ENCODE assay signal across 20 cellular contexts in the genomic region with DNA sequence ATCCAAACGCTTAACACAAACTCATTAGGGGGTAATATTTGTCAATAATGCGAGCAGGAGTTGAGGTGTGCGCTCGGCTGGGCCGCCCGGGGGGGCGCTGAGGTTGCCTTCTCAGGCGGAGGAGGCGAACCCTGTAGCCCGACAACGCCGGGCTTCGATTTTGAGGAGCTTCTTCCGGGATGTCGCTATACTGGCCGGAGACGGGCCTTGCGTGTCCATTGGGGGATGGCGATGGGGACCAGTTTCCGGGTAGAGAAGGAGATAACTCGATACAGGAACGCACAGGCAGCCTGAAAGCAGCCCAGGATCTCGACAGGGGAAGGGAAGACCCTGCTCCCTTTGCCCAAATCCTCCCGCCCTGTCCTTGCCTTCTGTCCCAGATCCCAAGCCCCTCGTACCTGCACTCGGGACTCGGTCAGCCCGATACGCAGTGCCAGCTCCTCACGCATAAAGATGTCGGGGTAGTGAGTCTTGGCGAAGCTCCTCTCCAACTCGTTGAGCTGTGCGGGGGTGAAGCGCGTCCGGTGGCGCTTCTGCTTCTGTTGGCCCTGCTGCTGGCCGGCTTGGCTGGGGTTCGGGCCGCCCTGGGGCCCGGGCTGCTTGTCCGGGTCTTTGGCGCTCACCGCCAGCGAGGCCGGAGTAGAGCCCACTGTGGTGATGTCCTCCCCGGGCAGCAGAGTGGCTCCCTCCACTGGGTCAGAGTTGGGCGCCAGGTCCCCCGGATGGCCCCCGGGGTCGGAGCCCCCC. TPM values are rescaled to one million over a fixed set of nuclear protein-coding genes. Genes with fewer than 3 reads are reported as not detected.
A peak's percentile ranks its signal among the peaks of the same experiment; 100 is the strongest.
DNase-seq lines count a peak whose midpoint lies in the region; ATAC-seq and TF ChIP-seq lines count a peak whose summit lies in the region.
"Had no signal": no experiment of that assay in that cellular context is flagged by ENCODE, and none has a peak within 500 bp of the region (broad histone marks: within the 10 kb centered on the region; RNA-seq: fewer than 3 reads in every experiment).

No MANE protein-coding gene starts in this region.

- H3K9me3 ChIP-seq in SK-N-SH, result no peaks in the 10 kb centered on the region; the same call in 1 of the 2 replicates
- H3K9me3 ChIP-seq in endodermal cell (ENCODE audit: control insufficient read depth, low read length), result peaks cover 7% of the 10 kb centered on the region
- H3K9me3 ChIP-seq in sigmoid colon, result no peaks in the 10 kb centered on the region
- no peaks in the 10 kb centered on the region for H3K9me3 ChIP-seq in HAP-1

- ATAC-seq in SK-N-SH treated with all-trans-retinoic acid at 6 μM for 48 hours, result no peak
- ATAC-seq: left cardiac atrium had no signal

- H3K27me3 ChIP-seq in SK-N-SH (ENCODE audit: insufficient read depth) (peaks cover 100% of the 10 kb centered on the region), endodermal cell (ENCODE audit: control insufficient read depth, insufficient read depth, low read length, poor library complexity, severe bottlenecking) (peaks cover 100% of the 10 kb centered on the region), sigmoid colon (peaks cover 89 to 100% (median 100%) of the 10 kb centered on the region in 3 donors), HAP-1 (ENCODE audit: low read depth) (peaks cover 66% of the 10 kb centered on the region)

- in situ Hi-C loops in GM13976 (cut with MboI; ENCODE audit: low sequenced_read_pairs, unreplicated experiment) (no loop called here), HAP-1 (cut with MboI; ENCODE audit: low sequenced_read_pairs) (no loop called here)

- no peaks in the 10 kb centered on the region for H3K9me2 ChIP-seq in SK-N-SH

- H2AFZ ChIP-seq in SK-N-SH (ENCODE audit: low read depth), result no peak overlapping the region
- H2AFZ ChIP-seq: parathyroid adenoma had no signal

- H3K9ac ChIP-seq in SK-N-SH (no peak overlapping the region), endodermal cell (ENCODE audit: extremely low read depth, low read length, poor library complexity, severe bottlenecking) (no peak overlapping the region)
- H3K9ac ChIP-seq: parathyroid adenoma had no signal

- DNase-seq in SK-N-SH, result peak; percentile 61
- peak; percentile 22 for DNase-seq in GM13976 (ENCODE audit: low spot score)
- peak; percentile 67 for DNase-seq in endodermal cell
- peak; percentile 77 for DNase-seq in osteocyte (ENCODE audit: extremely low spot score, unreplicated experiment)
- no peak for DNase-seq in sigmoid colon
- DNase-seq in HAP-1 (ENCODE audit: low spot score in 2 of 2), result no peak
- DNase-seq in HFFc6, result no peak
- DNase-seq: activated CD4-positive, alpha-beta T cell treated with anti-CD3 and anti-CD28 coated beads for 4 hours; amygdala; cerebellar nuclear complex; hypothalamus; left cardiac atrium; NCI-H1417 treated with DMSO at 0.1 percent for 48 hours; NCI-H2227 treated with DMSO at 0.1 percent for 48 hours had no signal

- 0 out of 2 replicates have a peak overlapping the region, but pooled peaks have one; percentile 20 for H3K4me2 ChIP-seq in SK-N-SH

- no peak for TF ChIP-seq EP300 in SK-N-SH (IDR thresholded peaks at IDR 0.05; ENCODE audit: borderline replicate concordance in 1 of 2, low read depth in 1 of 2, low read length in 1 of 2)
- TF ChIP-seq EP300 in sigmoid colon (IDR thresholded peaks at IDR 0.05), result no peak

- H3F3A ChIP-seq in SK-N-SH (replicated peaks; ENCODE audit: insufficient read depth), result peaks cover 7% of the 10 kb centered on the region

- H3K27ac Mint-ChIP-seq in endodermal cell, result no peak overlapping the region
- no peak overlapping the region for H3K27ac Mint-ChIP-seq in osteocyte (ENCODE audit: unreplicated experiment)
- no peak overlapping the region for H3K27ac Mint-ChIP-seq in HFFc6

- H3K27me3 Mint-ChIP-seq in endodermal cell (ENCODE audit: insufficient read depth) (peaks cover 100% of the 10 kb centered on the region), osteocyte (ENCODE audit: unreplicated experiment) (peaks cover 87% of the 10 kb centered on the region), HFFc6 (ENCODE audit: insufficient read depth) (peaks cover 57% of the 10 kb centered on the region)

- CTCF ChIA-PET in SK-N-SH (lab: Yijun Ruan, JAX), result interaction anchor here (1.6 to 2.7 kb wide), 2 partner anchors 8 to 373 kb away, joined by 4 to 8 read pairs; no protein-coding TSS in a partner anchor

- no peak overlapping the region; a peak in 1 of 4 replicates for H3K4me3 ChIP-seq in SK-N-SH (ENCODE audit: low read depth in 2 of 2, low read length in 1 of 2)
- no peak overlapping the region for H3K4me3 ChIP-seq in endodermal cell (ENCODE audit: low read length)
- H3K4me3 ChIP-seq in sigmoid colon, result no peak overlapping the region
- no peak overlapping the region for H3K4me3 ChIP-seq in HAP-1
- H3K4me3 ChIP-seq: smooth muscle cell had no signal

- H3K4me1 Mint-ChIP-seq in endodermal cell, result peaks cover 15% of the 10 kb centered on the region
- H3K4me1 Mint-ChIP-seq in osteocyte (ENCODE audit: unreplicated experiment), result peaks cover 26% of the 10 kb centered on the region
- H3K4me1 Mint-ChIP-seq in HFFc6 (ENCODE audit: low read depth), result peaks cover 7% of the 10 kb centered on the region; the same call in 1 of the 2 replicates

- H3K27ac ChIP-seq in SK-N-SH (ENCODE audit: low read depth in 2 of 2, low read length in 1 of 2), result no peak overlapping the region
- no peak overlapping the region for H3K27ac ChIP-seq in endodermal cell (ENCODE audit: low read depth, low read length)
- no peak overlapping the region for H3K27ac ChIP-seq in sigmoid colon
- H3K27ac ChIP-seq: parathyroid adenoma had no signal

- no peak for TF ChIP-seq RAD21 in SK-N-SH (IDR thresholded peaks at IDR 0.05; ENCODE audit: low read length)

- H3K9me3 Mint-ChIP-seq in endodermal cell, result no peaks in the 10 kb centered on the region
- no peaks in the 10 kb centered on the region for H3K9me3 Mint-ChIP-seq in osteocyte (ENCODE audit: unreplicated experiment)
- 0 out of 2 replicates have a peak, but pooled peaks cover 6% of the 10 kb centered on the region for H3K9me3 Mint-ChIP-seq in HFFc6

- intact Hi-C loops in sigmoid colon (cut with DNase I), result no loop called here

- no peaks in the 10 kb centered on the region for H3K79me2 ChIP-seq in SK-N-SH (ENCODE audit: insufficient read depth)
- H3K79me2 ChIP-seq: parathyroid adenoma had no signal

- WGBS in SK-N-SH (ENCODE audit: low lambda C conversion rate), result 16% methylated on average over 36 of the region's 52 CpGs
- 1 to 3% methylated on average over 13 to 51 of the region's 52 CpGs for WGBS in endodermal cell (ENCODE audit: insufficient coverage in 1 of 2, insufficient read length in 1 of 2), 2 experiments
- 8 to 24% methylated on average over 52 of the region's 52 CpGs for WGBS in sigmoid colon, 2 donors

- H3K4me3 Mint-ChIP-seq in endodermal cell (no peak overlapping the region), osteocyte (ENCODE audit: unreplicated experiment) (no peak overlapping the region), HFFc6 (no peak overlapping the region)

- TF ChIP-seq CTCF in SK-N-SH (IDR thresholded peaks at IDR 0.05) (no peak), GM13976 (IDR thresholded peaks at IDR 0.05; ENCODE audit: borderline replicate concordance, control extremely low read depth, extremely low read depth, insufficient read depth, missing control alignments) (no peak), endodermal cell (conservative IDR thresholded peaks at IDR 0.05) (no peak), osteocyte (IDR thresholded peaks at IDR 0.05) (no peak), sigmoid colon (IDR thresholded peaks at IDR 0.05) (no peak), HFFc6 (IDR thresholded peaks at IDR 0.05) (no peak)

- peaks cover 0 to 6% of the 10 kb centered on the region in 2 experiments; a peak in 1 of 4 replicates for H3K4me1 ChIP-seq in SK-N-SH (ENCODE audit: control insufficient read depth in 1 of 2, insufficient read depth in 2 of 2, low read depth in 1 of 2, low read length in 1 of 2)
- H3K4me1 ChIP-seq in endodermal cell (ENCODE audit: control insufficient read depth, insufficient read depth, low read length), result peaks cover 10% of the 10 kb centered on the region
- peaks cover 0 to 38% (median 34%) of the 10 kb centered on the region in 4 donors for H3K4me1 ChIP-seq in sigmoid colon
- H3K4me1 ChIP-seq in HAP-1, result peaks cover 8% of the 10 kb centered on the region; the same call in 1 of the 2 replicates
- H3K4me1 ChIP-seq: parathyroid adenoma had no signal

- H3K36me3 Mint-ChIP-seq in endodermal cell (ENCODE audit: low read depth) (no peaks in the 10 kb centered on the region), osteocyte (ENCODE audit: unreplicated experiment) (peaks cover 6% of the 10 kb centered on the region), HFFc6 (ENCODE audit: low read depth) (peaks cover 10% of the 10 kb centered on the region; the same call in 1 of the 2 replicates)

- H3K36me3 ChIP-seq in SK-N-SH (replicated peaks in 1 of 2; ENCODE audit: control insufficient read depth in 1 of 2, insufficient read depth in 2 of 2, low read length in 1 of 2) (no peaks in the 10 kb centered on the region), endodermal cell (ENCODE audit: control insufficient read depth, insufficient read depth, low read length) (no peaks in the 10 kb centered on the region), sigmoid colon (no peaks in the 10 kb centered on the region), HAP-1 (replicated peaks) (no peaks in the 10 kb centered on the region)

- POLR2A ChIA-PET in SK-N-SH (lab: Yijun Ruan, JAX), result no interaction called here

- H4K20me1 ChIP-seq in SK-N-SH (ENCODE audit: insufficient read depth), result peaks cover 6% of the 10 kb centered on the region; the same call in 1 of the 2 replicates

- TF ChIP-seq POLR2A in sigmoid colon (IDR thresholded peaks at IDR 0.05), result no peak

TF ChIP-seq in SK-N-SH, 30 proteins besides CTCF, POLR2A, EP300 and RAD21:
- TF ChIP-seq EZH2phosphoT487 (IDR thresholded peaks at IDR 0.05; ENCODE audit: borderline replicate concordance, low read depth), result peak; percentile 78; the same call in 1 of the 2 replicates
- TF ChIP-seq ELF1 (IDR thresholded peaks at IDR 0.05), result no peak

TF ChIP-seq in SK-N-SH treated with all-trans-retinoic acid at 6 μM for 48 hours, 23 proteins besides CTCF, POLR2A, EP300 and RAD21 (continues in another document):
- TF ChIP-seq TCF4 (CRISPR knock-in tag; IDR thresholded peaks at IDR 0.05; ENCODE audit: borderline replicate concordance), result no peak
- no peak for TF ChIP-seq ARNTL (CRISPR knock-in tag; IDR thresholded peaks at IDR 0.05; ENCODE audit: borderline replicate concordance, low read depth)
- no peak for TF ChIP-seq PPARA (CRISPR knock-in tag; IDR thresholded peaks at IDR 0.05; ENCODE audit: borderline replicate concordance)
- no peak for TF ChIP-seq ZNF8 (CRISPR knock-in tag; IDR thresholded peaks at IDR 0.05)

RNA-seq across cellular contexts. Expression of gene OTP, which starts 1.9 kb away (rescaled TPM):
- not detected in 2 replicates for polyA plus RNA-seq in SK-N-SH (2012; rRNA removed)
- polyA plus RNA-seq in SK-N-SH (2012; cell fraction: cytosol; rRNA removed), result not detected in 2 replicates
- polyA plus RNA-seq in SK-N-SH (2012; cell fraction: nucleus; rRNA removed), result not detected in 2 replicates
- total RNA-seq in endodermal cell, result not detected
- 0.50 TPM for polyA plus RNA-seq in endodermal cell (2013, experiment 1 of 2)
- polyA plus RNA-seq in endodermal cell (2013, experiment 2 of 2), result 0.25 TPM
- total RNA-seq in osteocyte, result not detected in 2 replicates
- total RNA-seq in sigmoid colon, result not detected
- polyA plus RNA-seq in sigmoid colon, result not detected
- not detected for total RNA-seq in HFFc6 (2021; fragmentation: NEBNext Ultra II Directional; extraction: Animal tissue kit (Norgen Biotek cat#: 25700))
- total RNA-seq: A673, left cardiac atrium, mucosa of gallbladder, smooth muscle cell, ureter had no signal
- polyA plus RNA-seq: smooth muscle cell had no signal

Comparison
In these comparisons a context has a peak if more than half of its experiments do, and no peak if none do; other contexts are left out.
1. DNase-seq: peak in SK-N-SH (single experiment), GM13976 (single experiment), endodermal cell (single experiment) and osteocyte (single experiment); none in sigmoid colon (single experiment), HAP-1 (0 of 2) and HFFc6 (single experiment).